8 cellular contexts compared by ENCODE assay signal in genomic region chr1:205210876-205211838, GRCh38. TPM values are rescaled to one million over a fixed set of nuclear protein-coding genes. Genes with fewer than 3 reads are reported as not detected.
A peak's percentile ranks its signal among the peaks of the same experiment; 100 is the strongest.
DNase-seq lines count a peak whose midpoint lies in the region; ATAC-seq and TF ChIP-seq lines count a peak whose summit lies in the region.

DSTYK (minus strand) TSS chr1:205211702; CDS start chr1:205211535, 167 bp downstream.

- no peaks in the 10 kb centered on the region for H3K9me3 Mint-ChIP-seq in T-helper 2 cell treated with Interferon-gamma antibody and Interleukin-4, amounts not matched to agents 5 μg/mL and 100 μg/mL, for 36 hours

- H3K4me1 ChIP-seq in right atrium auricular region, result peaks cover 0 to 17% of the 10 kb centered on the region in 2 donors
- peaks cover 28% of the 10 kb centered on the region for H3K4me1 ChIP-seq in psoas muscle
- no peaks in the 10 kb centered on the region for H3K4me1 ChIP-seq in urinary bladder (ENCODE audit: insufficient read depth)

- 0% methylated on average over 74 to 93 of the region's 93 CpGs for WGBS in psoas muscle, 3 donors
- WGBS in urinary bladder, result under 1% methylated on average over 93 of the region's 93 CpGs

- intact Hi-C loops in psoas muscle (cut with DNase I), result loop anchor here in 1 of 2 donors (5.0 kb wide), 1 partner anchor 89 kb away; the partner anchor contains the start of gene RBBP5

- peak; percentile 96 to 99 for DNase-seq in NCI-H187 (lab: John Stamatoyannopoulos, UW)
- DNase-seq in T-helper 2 cell treated with Interferon-gamma antibody and Interleukin-4, amounts not matched to agents 5 μg/mL and 100 μg/mL, for 36 hours (ENCODE audit: low spot score), result peak; percentile 93
- peak; percentile 82 to 97 (median 94) for DNase-seq in anterior cingulate cortex (lab: John Stamatoyannopoulos, UW)
- peak; percentile 97 for DNase-seq in right atrium auricular region (ENCODE audit: low spot score)
- DNase-seq in psoas muscle, result peak; percentile 94 to 96

- peak within 1 kb of the TSS; percentile 93 for H3K27ac Mint-ChIP-seq in T-helper 2 cell treated with Interferon-gamma antibody and Interleukin-4, amounts not matched to agents 5 μg/mL and 100 μg/mL, for 36 hours

- peaks cover 32% of the 10 kb centered on the region for H3K4me1 Mint-ChIP-seq in T-helper 2 cell treated with Interferon-gamma antibody and Interleukin-4, amounts not matched to agents 5 μg/mL and 100 μg/mL, for 36 hours (ENCODE audit: low read depth)

- ATAC-seq in GM18498 (IDR thresholded peaks at IDR 0.05; ENCODE audit: unreplicated experiment) (peak; percentile 92), HG02885 (IDR thresholded peaks at IDR 0.05; ENCODE audit: poor library complexity, unreplicated experiment) (peak; percentile 90), psoas muscle (peak; percentile 93 to 97 (median 95))

- peaks cover 2% of the 10 kb centered on the region for H3K36me3 Mint-ChIP-seq in T-helper 2 cell treated with Interferon-gamma antibody and Interleukin-4, amounts not matched to agents 5 μg/mL and 100 μg/mL, for 36 hours (ENCODE audit: low read depth)

- H3K27me3 ChIP-seq in right atrium auricular region, result no peaks in the 10 kb centered on the region
- no peaks in the 10 kb centered on the region for H3K27me3 ChIP-seq in psoas muscle (ENCODE audit: insufficient read depth in 3 of 3, low read length in 2 of 3)

- peak within 1 kb of the TSS; percentile 90 for H3K4me3 Mint-ChIP-seq in T-helper 2 cell treated with Interferon-gamma antibody and Interleukin-4, amounts not matched to agents 5 μg/mL and 100 μg/mL, for 36 hours

- H3K27ac ChIP-seq in right atrium auricular region (peak within 1 kb of the TSS; percentile 92 to 96), psoas muscle (peak within 1 kb of the TSS; percentile 94), urinary bladder (ENCODE audit: low read depth) (peak within 1 kb of the TSS; percentile 83)

- H3K36me3 ChIP-seq in right atrium auricular region (no peaks in the 10 kb centered on the region), psoas muscle (ENCODE audit: insufficient read depth in 1 of 2, low read depth in 1 of 2) (no peaks in the 10 kb centered on the region), urinary bladder (ENCODE audit: insufficient read depth) (no peaks in the 10 kb centered on the region)

- TF ChIP-seq CTCF in right atrium auricular region (IDR thresholded peaks at IDR 0.05), result no peak
- TF ChIP-seq CTCF in psoas muscle (IDR thresholded peaks at IDR 0.05), result no peak

- no peaks in the 10 kb centered on the region for H3K27me3 Mint-ChIP-seq in T-helper 2 cell treated with Interferon-gamma antibody and Interleukin-4, amounts not matched to agents 5 μg/mL and 100 μg/mL, for 36 hours (ENCODE audit: low read depth)

- H3K4me3 ChIP-seq in right atrium auricular region (peak within 1 kb of the TSS; percentile 99), psoas muscle (peak within 1 kb of the TSS; percentile 88), urinary bladder (ENCODE audit: low read depth, low read length) (peak within 1 kb of the TSS; percentile 83)

- no peaks in the 10 kb centered on the region for H3K9me3 ChIP-seq in right atrium auricular region
- H3K9me3 ChIP-seq in psoas muscle, result no peaks in the 10 kb centered on the region

RNA-seq across cellular contexts. Expression of gene DSTYK, which starts in this region (rescaled TPM):
- total RNA-seq in right atrium auricular region (1 to 10 TPM; 6.7 to 8.9 TPM), psoas muscle (10 to 100 TPM in 3 of 4 donors, 1 to 10 TPM in 1; 10.0 to 22.6 (median 13.9) TPM), urinary bladder (15.5 TPM)
- polyA plus RNA-seq in psoas muscle (10 to 100 TPM in 1 of 3 donors, 1 to 10 TPM in 2; 2.3 to 19.3 (median 5.2) TPM), urinary bladder (8.6 TPM)

Comparison
In these comparisons a context has a peak if more than half of its experiments do, and no peak if none do; other contexts are left out.
1. Peak in every context shown above with its lines: DNase-seq, ATAC-seq, H3K4me3 ChIP-seq and H3K27ac ChIP-seq.